In the genomic region with DNA sequence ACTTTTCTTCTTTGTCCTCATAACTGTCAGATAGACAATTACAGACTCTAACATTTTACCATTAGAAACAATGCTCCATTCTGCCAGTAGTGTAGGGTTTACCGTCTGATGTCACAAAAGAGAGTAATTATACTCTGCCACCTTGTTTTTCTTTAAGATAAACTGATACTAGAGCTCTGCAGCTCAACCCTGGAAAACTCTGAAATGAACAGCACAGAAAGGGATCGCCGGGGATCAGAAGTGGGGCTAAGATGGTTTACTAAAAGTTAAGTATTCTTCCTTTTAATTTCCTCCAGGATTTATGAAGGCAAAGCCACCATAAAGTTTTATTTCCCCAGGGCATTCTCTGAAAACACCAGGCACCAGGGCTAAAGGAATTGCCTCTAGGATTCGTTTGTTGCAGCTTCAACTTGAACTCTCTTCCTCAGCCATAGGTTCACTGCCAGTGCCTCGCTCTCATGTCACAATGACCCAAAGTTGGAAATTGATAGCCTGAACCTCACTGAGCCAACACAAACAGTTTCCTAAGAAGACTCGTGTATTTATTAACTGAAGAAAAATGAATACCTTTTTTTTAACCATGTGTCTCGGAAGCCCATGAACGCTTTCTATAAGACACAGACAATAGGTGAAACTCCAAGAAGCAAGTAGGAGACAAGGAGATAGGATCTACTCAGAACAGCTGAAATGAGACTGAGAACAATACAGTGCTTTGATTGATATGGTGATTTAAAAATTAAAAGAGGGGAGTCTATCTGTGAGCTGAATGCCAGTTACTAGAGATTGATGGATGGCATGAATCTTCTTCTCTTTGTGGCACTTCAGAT, we compare ENCODE assay signal across 31 cellular contexts.
DNase-seq lines count a peak whose midpoint lies in the region; ATAC-seq, FAIRE-seq and TF ChIP-seq lines count a peak whose summit lies in the region.
"Had no signal": no experiment of that assay in that cellular context is flagged by ENCODE, and none has a peak within 500 bp of the region (broad histone marks: within the 10 kb centered on the region; RNA-seq: fewer than 3 reads in every experiment).

No MANE protein-coding gene starts in this region.

- peak overlapping the region; percentile 11 for H3K27ac Mint-ChIP-seq in progenitor cell of endocrine pancreas
- H3K27ac Mint-ChIP-seq: activated CD8-positive, alpha-beta memory T cell treated with anti-CD3 and anti-CD28 coated beads, Interleukin-2, amount 10 ng/mL, durations not matched to agents 7 days and 5 days; activated naive CD8-positive, alpha-beta T cell treated with anti-CD3 and anti-CD28 coated beads for 36 hours; CD4-positive, alpha-beta T cell; effector memory CD8-positive, alpha-beta T cell; natural killer cell; stimulated activated memory B cell treated with anti-CD40 and anti-IgM and Interleukin-4, amounts not matched to agents 10 μg/mL and 1 μg/mL and 100 μg/mL, for 72 hours had no signal

- no peaks in the 10 kb centered on the region for H3K9me2 ChIP-seq in Karpas-422 (replicated peaks; ENCODE audit: insufficient read depth, low read length)
- H3K9me2 ChIP-seq: SK-N-SH had no signal

- TF ChIP-seq RAD21 in H1 (IDR thresholded peaks at IDR 0.05 in 1 of 2, conservative IDR thresholded peaks at IDR 0.05 in 1 of 2; ENCODE audit: low read depth in 2 of 2, low read length in 2 of 2) (no peak), liver (IDR thresholded peaks at IDR 0.05) (peak; percentile 43 to 72)

- no peak overlapping the region for H2BK5ac ChIP-seq in H1 (ENCODE audit: low read depth, low read length)

- H2AK5ac ChIP-seq in H1 (ENCODE audit: low read depth, low read length): no peak overlapping the region

- H3K4me2 ChIP-seq in Karpas-422 (ENCODE audit: low read depth, low read length, poor library complexity, severe bottlenecking) (no peak overlapping the region), H1 (ENCODE audit: insufficient read depth in 1 of 2, low read depth in 2 of 2, low read length in 2 of 2) (no peak overlapping the region)
- H3K4me2 ChIP-seq: A549, SK-N-SH had no signal

- no peak overlapping the region for H4K5ac ChIP-seq in H1 (ENCODE audit: insufficient read length, low read depth, low read length)

- no peak overlapping the region for H2AFZ ChIP-seq in Karpas-422 (ENCODE audit: low read length)
- H2AFZ ChIP-seq in H1 (ENCODE audit: low read length): no peak overlapping the region

- H2BK15ac ChIP-seq in H1 (ENCODE audit: low read length): peak overlapping the region; percentile 47; the same call in 1 of the 2 replicates

- TF ChIP-seq CTCF in H1 (IDR thresholded peaks at IDR 0.05; ENCODE audit: control extremely low read depth in 1 of 3, insufficient read depth in 1 of 3, low read depth in 1 of 3, low read length in 3 of 3): no peak
- no peak for TF ChIP-seq CTCF in liver (IDR thresholded peaks at IDR 0.05; ENCODE audit: low read depth, low read length, missing input control)
- no peak for TF ChIP-seq CTCF in progenitor cell of endocrine pancreas (IDR thresholded peaks at IDR 0.05; ENCODE audit: unreplicated experiment)

- H3K4me1 ChIP-seq in Karpas-422 (ENCODE audit: low read length) (no peaks in the 10 kb centered on the region), H1 (replicated peaks in 1 of 4; ENCODE audit: control insufficient read depth in 3 of 4, insufficient read depth in 4 of 4, low read length in 3 of 4) (peaks cover 0 to 4% (median 0%) of the 10 kb centered on the region in 4 experiments; a peak in 1 of 7 replicates), liver (ENCODE audit: control insufficient read depth in 4 of 4, insufficient read depth in 4 of 4, low read length in 3 of 4) (peaks cover 4 to 19% (median 15%) of the 10 kb centered on the region in 4 donors)
- H3K4me1 ChIP-seq: A549, foreskin keratinocyte, lower lobe of right lung, prostate gland had no signal

- TF ChIP-seq POLR2A in H1 (IDR thresholded peaks at IDR 0.05; ENCODE audit: control extremely low read depth in 1 of 2, low read depth in 2 of 2, low read length in 2 of 2): no peak

- H4K20me1 ChIP-seq in Karpas-422 (ENCODE audit: insufficient read depth, low read depth, low read length): no peaks in the 10 kb centered on the region
- H4K20me1 ChIP-seq in H1 (replicated peaks in 1 of 2; ENCODE audit: control insufficient read depth in 1 of 2, insufficient read depth in 2 of 2, low read length in 2 of 2): no peaks in the 10 kb centered on the region

- POLR2A ChIA-PET in H1 (lab: Charles Lee; ENCODE audit: partially characterized antibody): interaction anchor here (1.5 kb wide), 1 partner anchor 16 kb away, joined by 3 read pairs; no protein-coding TSS in a partner anchor

- H3K9ac ChIP-seq in Karpas-422 (ENCODE audit: low read length) (no peak overlapping the region), H1 (replicated peaks in 1 of 4; ENCODE audit: extremely low read depth in 1 of 4, low read depth in 3 of 4, low read length in 3 of 4) (no peak overlapping the region), liver (ENCODE audit: low read depth in 1 of 2, low read length in 2 of 2) (peak overlapping the region in 1 of 2 donors; percentile 41)
- H3K9ac ChIP-seq: SK-N-SH had no signal

- WGBS in H1 (ENCODE audit: extremely low coverage in 1 of 2, insufficient coverage in 1 of 2, insufficient read length in 1 of 2, insufficient replicate concordance in 2 of 2, low coverage in 1 of 2, low lambda C conversion rate in 2 of 2, missing lambda C conversion rate in 1 of 2), 2 experiments: 84% methylated on average over 8 of the region's 8 CpGs; no CpG with 5 or more reads in 1 of the 2 experiments
- 32% methylated on average over 8 of the region's 8 CpGs for WGBS in liver

- H3K56ac ChIP-seq in H1 (replicated peaks; ENCODE audit: insufficient read length, low read depth, low read length): no peak overlapping the region

- no peak for TF ChIP-seq EP300 in H1 (IDR thresholded peaks at IDR 0.05; ENCODE audit: borderline replicate concordance in 1 of 2, low read depth in 2 of 2, low read length in 2 of 2)

- no peaks in the 10 kb centered on the region for H3K9me3 ChIP-seq in Karpas-422 (ENCODE audit: low read length)
- H3K9me3 ChIP-seq in H1 (ENCODE audit: insufficient read depth in 2 of 2, low read depth in 1 of 2, low read length in 1 of 2): no peaks in the 10 kb centered on the region
- no peaks in the 10 kb centered on the region for H3K9me3 ChIP-seq in liver (ENCODE audit: control insufficient read depth in 4 of 4, low read length in 3 of 4)
- H3K9me3 ChIP-seq: A549, lower lobe of right lung, mucosa of descending colon, prostate gland, SK-N-SH had no signal

- no peak overlapping the region for H3K4ac ChIP-seq in H1 (replicated peaks; ENCODE audit: insufficient read length, low read depth, low read length)

- H2BK20ac ChIP-seq in H1 (ENCODE audit: low read length): peak overlapping the region; percentile 56; the same call in 1 of the 2 replicates

- no peak overlapping the region for H3K18ac ChIP-seq in H1 (ENCODE audit: extremely low read depth, low read length)

- no peak overlapping the region for H3K14ac ChIP-seq in H1 (ENCODE audit: insufficient read length)

- no peaks in the 10 kb centered on the region for H3K79me1 ChIP-seq in H1 (ENCODE audit: low read depth, low read length)

- H3K27me3 Mint-ChIP-seq in progenitor cell of endocrine pancreas: peaks cover 3% of the 10 kb centered on the region
- H3K27me3 Mint-ChIP-seq: stimulated activated memory B cell treated with anti-CD40 and anti-IgM and Interleukin-4, amounts not matched to agents 10 μg/mL and 1 μg/mL and 100 μg/mL, for 72 hours had no signal

- H3K79me2 ChIP-seq in Karpas-422 (ENCODE audit: low read length): no peaks in the 10 kb centered on the region
- H3K79me2 ChIP-seq in H1 (ENCODE audit: control insufficient read depth in 1 of 2, insufficient read depth in 2 of 2, low read length in 2 of 2): no peaks in the 10 kb centered on the region

- H3K36me3 Mint-ChIP-seq in progenitor cell of endocrine pancreas (ENCODE audit: insufficient read depth): no peaks in the 10 kb centered on the region
- H3K36me3 Mint-ChIP-seq: activated CD8-positive, alpha-beta memory T cell treated with anti-CD3 and anti-CD28 coated beads, Interleukin-2, amount 10 ng/mL, durations not matched to agents 7 days and 5 days; activated naive CD8-positive, alpha-beta T cell treated with anti-CD3 and anti-CD28 coated beads for 36 hours; natural killer cell; stimulated activated memory B cell treated with anti-CD40 and anti-IgM and Interleukin-4, amounts not matched to agents 10 μg/mL and 1 μg/mL and 100 μg/mL, for 72 hours had no signal

- H3K27me3 ChIP-seq in Karpas-422 (ENCODE audit: low read length) (no peaks in the 10 kb centered on the region), H1 (replicated peaks in 1 of 4; ENCODE audit: control insufficient read depth in 3 of 4, extremely low read depth in 1 of 4, insufficient read depth in 3 of 4, low read length in 3 of 4) (no peaks in the 10 kb centered on the region; a peak in 1 of 7 replicates), liver (ENCODE audit: control insufficient read depth in 4 of 4, insufficient read depth in 4 of 4, low read length in 3 of 4) (no peaks in the 10 kb centered on the region)

- H2BK12ac ChIP-seq in H1 (ENCODE audit: low read depth, low read length): 0 out of 2 replicates have a peak overlapping the region, but pooled peaks have one; percentile 35

- H3K27ac ChIP-seq in Karpas-422 (ENCODE audit: low read length) (no peak overlapping the region), H1 (ENCODE audit: low read depth, low read length) (no peak overlapping the region), liver (ENCODE audit: low read depth in 1 of 2, low read length in 2 of 2) (peak overlapping the region; percentile 41 to 69)
- H3K27ac ChIP-seq: A549, foreskin keratinocyte, lower lobe of right lung, prostate gland had no signal

- FAIRE-seq in H1 (lab: Jason Lieb, UNC): no peak
- FAIRE-seq: A549, D721Med, keratinocyte had no signal

- H2BK120ac ChIP-seq in H1 (replicated peaks; ENCODE audit: low read depth, low read length): no peak overlapping the region

- no peaks in the 10 kb centered on the region for H3K9me3 Mint-ChIP-seq in progenitor cell of endocrine pancreas (ENCODE audit: low read depth)
- H3K9me3 Mint-ChIP-seq: activated naive CD8-positive, alpha-beta T cell treated with anti-CD3 and anti-CD28 coated beads for 36 hours; activated T-cell treated with anti-CD3 and anti-CD28 coated beads, Interleukin-2, amount 50 U/mL, for 4 hours; CD4-positive, alpha-beta T cell; effector memory CD8-positive, alpha-beta T cell; stimulated activated memory B cell treated with anti-CD40 and anti-IgM and Interleukin-4, amounts not matched to agents 10 μg/mL and 1 μg/mL and 100 μg/mL, for 72 hours had no signal

- H3K23me2 ChIP-seq in H1 (ENCODE audit: low read depth, low read length): no peaks in the 10 kb centered on the region

- no peak overlapping the region for H3K23ac ChIP-seq in H1 (ENCODE audit: insufficient read length)

- peak; percentile 4 for DNase-seq in Karpas-422
- DNase-seq in H1 (ENCODE audit: low read depth in 1 of 2, low spot score in 2 of 2): no peak
- DNase-seq in progenitor cell of endocrine pancreas (ENCODE audit: low spot score, unreplicated experiment): no peak
- no peak for DNase-seq in superior temporal gyrus (ENCODE audit: extremely low spot score)
- DNase-seq in Ammon's horn (ENCODE audit: low spot score): no peak
- DNase-seq: activated CD4-positive, CD25-positive, alpha-beta regulatory T cell; activated CD8-positive, alpha-beta memory T cell treated with anti-CD3 and anti-CD28 coated beads, Interleukin-2, amount 10 ng/mL, durations not matched to agents 7 days and 5 days; activated gamma-delta T cell; activated naive CD8-positive, alpha-beta T cell treated with anti-CD3 and anti-CD28 coated beads for 36 hours; activated T-cell treated with anti-CD3 and anti-CD28 coated beads, Interleukin-2, amount 50 U/mL, for 4 hours; AML-193; aorta; CD4-positive, alpha-beta T cell; effector memory CD8-positive, alpha-beta T cell; foreskin keratinocyte; head of caudate nucleus; lower lobe of right lung; mucosa of descending colon; natural killer cell; NCI-H1092; NCI-H526; SK-N-SH; substantia nigra had no signal

- ATAC-seq in GM21390 (IDR thresholded peaks at IDR 0.05; ENCODE audit: unreplicated experiment) (no peak), HG03378 (IDR thresholded peaks at IDR 0.05; ENCODE audit: unreplicated experiment) (no peak)
- ATAC-seq: activated CD8-positive, alpha-beta memory T cell treated with anti-CD3 and anti-CD28 coated beads, Interleukin-2, amount 10 ng/mL, durations not matched to agents 7 days and 5 days; activated T-cell treated with anti-CD3 and anti-CD28 coated beads, Interleukin-2, amount 50 U/mL, for 4 hours; effector memory CD8-positive, alpha-beta T cell; foreskin keratinocyte; lower lobe of right lung; mucosa of descending colon; natural killer cell; stimulated activated memory B cell treated with anti-CD40 and anti-IgM and Interleukin-4, amounts not matched to agents 10 μg/mL and 1 μg/mL and 100 μg/mL, for 72 hours had no signal

- H4K91ac ChIP-seq in H1 (replicated peaks; ENCODE audit: insufficient read length, low read length): no peak overlapping the region

- no peak overlapping the region for H3K4me3 Mint-ChIP-seq in progenitor cell of endocrine pancreas (ENCODE audit: low read depth)
- H3K4me3 Mint-ChIP-seq: activated CD8-positive, alpha-beta memory T cell treated with anti-CD3 and anti-CD28 coated beads, Interleukin-2, amount 10 ng/mL, durations not matched to agents 7 days and 5 days; activated naive CD8-positive, alpha-beta T cell treated with anti-CD3 and anti-CD28 coated beads for 36 hours; activated T-cell treated with anti-CD3 and anti-CD28 coated beads, Interleukin-2, amount 50 U/mL, for 4 hours; CD4-positive, alpha-beta T cell; effector memory CD8-positive, alpha-beta T cell; natural killer cell; stimulated activated memory B cell treated with anti-CD40 and anti-IgM and Interleukin-4, amounts not matched to agents 10 μg/mL and 1 μg/mL and 100 μg/mL, for 72 hours had no signal

- CTCF ChIA-PET in H1 (lab: Charles Lee; ENCODE audit: partially characterized antibody): interaction anchor here (1.2 kb wide), 1 partner anchor 16 kb away, joined by 3 read pairs; no protein-coding TSS in a partner anchor

- no peaks in the 10 kb centered on the region for H3K36me3 ChIP-seq in Karpas-422 (ENCODE audit: insufficient read depth, low read length)
- H3K36me3 ChIP-seq in H1 (ENCODE audit: control insufficient read depth in 2 of 4, insufficient read depth in 4 of 4, low read length in 3 of 4): no peaks in the 10 kb centered on the region
- H3K36me3 ChIP-seq in liver (ENCODE audit: control insufficient read depth in 4 of 4, insufficient read depth in 3 of 4, low read depth in 1 of 4, low read length in 3 of 4): no peaks in the 10 kb centered on the region
- H3K36me3 ChIP-seq: lower lobe of right lung, prostate gland had no signal

- H4K8ac ChIP-seq in H1 (ENCODE audit: extremely low read depth, insufficient read depth, low read length): no peak overlapping the region

- H3K4me3 ChIP-seq in Karpas-422 (ENCODE audit: low read length): no peak overlapping the region
- H3K4me3 ChIP-seq in H1 (ENCODE audit: extremely low read depth in 1 of 4, insufficient read depth in 2 of 4, low read depth in 3 of 4, low read length in 4 of 4): no peak overlapping the region
- H3K4me3 ChIP-seq in liver (ENCODE audit: low read depth in 1 of 3, low read length in 3 of 3): peak overlapping the region in 2 of 3 donors; percentile 31 to 32
- H3K4me3 ChIP-seq: A549, lower lobe of right lung, mucosa of descending colon, prostate gland had no signal

- peaks cover 19% of the 10 kb centered on the region for H3K4me1 Mint-ChIP-seq in progenitor cell of endocrine pancreas (ENCODE audit: low read depth)
- H3K4me1 Mint-ChIP-seq: activated CD8-positive, alpha-beta memory T cell treated with anti-CD3 and anti-CD28 coated beads, Interleukin-2, amount 10 ng/mL, durations not matched to agents 7 days and 5 days; activated naive CD8-positive, alpha-beta T cell treated with anti-CD3 and anti-CD28 coated beads for 36 hours; natural killer cell; stimulated activated memory B cell treated with anti-CD40 and anti-IgM and Interleukin-4, amounts not matched to agents 10 μg/mL and 1 μg/mL and 100 μg/mL, for 72 hours had no signal

Comparison
In these comparisons a context has a peak if more than half of its experiments do, and no peak if none do; other contexts are left out.
1. H3K27ac ChIP-seq: peak in liver (2 of 2); none in Karpas-422 (single experiment) and H1 (single experiment).
2. H3K4me3 ChIP-seq: peak in liver (2 of 3); none in Karpas-422 (single experiment) and H1 (0 of 4).